33 cellular contexts compared by ENCODE assay signal in genomic region chr17:81640011-81640410, GRCh38. TPM values are rescaled to one million over a fixed set of nuclear protein-coding genes. Genes with fewer than 3 reads are reported as not detected.
"Had no signal": no experiment of that assay in that cellular context is flagged by ENCODE, and none has a peak within 500 bp of the region (broad histone marks: within the 10 kb centered on the region; RNA-seq: fewer than 3 reads in every experiment).

No MANE protein-coding gene starts in this region.

- H3K4me3 Mint-ChIP-seq: activated B cell treated with CpG ODN at 0.5 μM for 24 hours; activated CD8-positive, alpha-beta T cell treated with anti-CD3 and anti-CD28 coated beads for 36 hours; activated naive CD4-positive, alpha-beta T cell treated with anti-CD3 and anti-CD28 coated beads, Interleukin-2, amount 10 ng/mL, durations not matched to agents 7 days and 5 days; activated naive CD8-positive, alpha-beta T cell treated with anti-CD3 and anti-CD28 coated beads, Interleukin-2, amount 10 ng/mL, durations not matched to agents 7 days and 5 days; activated T-cell treated with anti-CD3 and anti-CD28 coated beads, Interleukin-2, amount 50 U/mL, for 4 hours; T-helper 17 cell; T-helper 2 cell treated with Interferon-gamma antibody and Interleukin-4, amounts not matched to agents 5 μg/mL and 100 μg/mL, for 36 hours had no signal

- H3K27me3 Mint-ChIP-seq: activated B cell treated with CpG ODN at 0.5 μM for 24 hours; activated CD8-positive, alpha-beta T cell treated with anti-CD3 and anti-CD28 coated beads for 36 hours; activated naive CD8-positive, alpha-beta T cell treated with anti-CD3 and anti-CD28 coated beads, Interleukin-2, amount 10 ng/mL, durations not matched to agents 7 days and 5 days; T-helper 17 cell had no signal

- H3K9me3 Mint-ChIP-seq: activated B cell treated with CpG ODN at 0.5 μM for 24 hours; activated CD8-positive, alpha-beta T cell treated with anti-CD3 and anti-CD28 coated beads for 36 hours; activated naive CD4-positive, alpha-beta T cell treated with anti-CD3 and anti-CD28 coated beads, Interleukin-2, amount 10 ng/mL, durations not matched to agents 7 days and 5 days; activated naive CD4-positive, alpha-beta T cell treated with anti-CD3 and anti-CD28 coated beads, Interleukin-2, amount 50 U/mL, for 72 hours; activated naive CD8-positive, alpha-beta T cell treated with anti-CD3 and anti-CD28 coated beads, Interleukin-2, amount 10 ng/mL, durations not matched to agents 7 days and 5 days; activated T-cell treated with anti-CD3 and anti-CD28 coated beads, Interleukin-2, amount 50 U/mL, for 4 hours; activated T-helper 2 cell treated with anti-CD3 and anti-CD28 coated beads, Interferon-gamma antibody, Interleukin-2, Interleukin-4, amounts not matched to agents 10 μg/mL and 5 μg/mL and 100 μg/mL, durations not matched to agents 14 hours and 24 hours and 36 hours; T-helper 2 cell treated with Interferon-gamma antibody and Interleukin-4, amounts not matched to agents 5 μg/mL and 100 μg/mL, for 36 hours had no signal

- DNase-seq: activated B cell treated with CpG ODN at 0.5 μM for 24 hours; activated CD4-positive, alpha-beta T cell treated with anti-CD3 and anti-CD28 coated beads for 48 hours; activated CD4-positive, alpha-beta T cell treated with anti-CD3 and anti-CD28 coated beads, Interleukin-2, amount 50 U/mL, for 1 hour; activated CD4-positive, alpha-beta T cell treated with anti-CD3 and anti-CD28 coated beads, Interleukin-2, amount 50 U/mL, for 48 hours; activated CD8-positive, alpha-beta memory T cell treated with anti-CD3 and anti-CD28 coated beads for 24 hours; activated CD8-positive, alpha-beta T cell treated with anti-CD3 and anti-CD28 coated beads for 36 hours; activated effector memory CD4-positive, alpha-beta T cell treated with anti-CD3 and anti-CD28 coated beads, Interleukin-2, amount 50 U/mL, for 16 hours; activated naive CD4-positive, alpha-beta T cell treated with anti-CD3 and anti-CD28 coated beads, Interleukin-2, amount 10 ng/mL, durations not matched to agents 7 days and 5 days; activated naive CD8-positive, alpha-beta T cell treated with anti-CD3 and anti-CD28 coated beads, Interleukin-2, amount 10 ng/mL, durations not matched to agents 7 days and 5 days; activated T-cell treated with anti-CD3 and anti-CD28 coated beads, Interleukin-2, amount 50 U/mL, for 4 hours; central memory CD4-positive, alpha-beta T cell; cerebellar nuclear complex; colonic mucosa; effector CD8-positive, alpha-beta T cell; esophagus squamous epithelium; foreskin melanocyte; T-helper 1 cell; T-helper 17 cell; T1000; WERI-Rb-1 had no signal

- H3K36me3 Mint-ChIP-seq: activated naive CD8-positive, alpha-beta T cell treated with anti-CD3 and anti-CD28 coated beads, Interleukin-2, amount 10 ng/mL, durations not matched to agents 7 days and 5 days had no signal

- H3K36me3 ChIP-seq: ascending aorta, breast epithelium, cardiac muscle cell, colonic mucosa, esophagus squamous epithelium, gastroesophageal sphincter had no signal

- H3K27ac ChIP-seq: ascending aorta, breast epithelium, cardiac muscle cell, colonic mucosa, epithelial cell of prostate, esophagus squamous epithelium, gastroesophageal sphincter, WERI-Rb-1 had no signal

- FAIRE-seq: endometrium, endothelial cell of umbilical vein had no signal

- H3K9me3 ChIP-seq: ascending aorta, breast epithelium, colonic mucosa, esophagus squamous epithelium, gastroesophageal sphincter had no signal

- H3K27ac Mint-ChIP-seq: activated B cell treated with CpG ODN at 0.5 μM for 24 hours; activated CD8-positive, alpha-beta T cell treated with anti-CD3 and anti-CD28 coated beads for 36 hours; activated naive CD4-positive, alpha-beta T cell treated with anti-CD3 and anti-CD28 coated beads, Interleukin-2, amount 10 ng/mL, durations not matched to agents 7 days and 5 days; activated naive CD4-positive, alpha-beta T cell treated with anti-CD3 and anti-CD28 coated beads, Interleukin-2, amount 50 U/mL, for 72 hours; activated naive CD8-positive, alpha-beta T cell treated with anti-CD3 and anti-CD28 coated beads, Interleukin-2, amount 10 ng/mL, durations not matched to agents 7 days and 5 days; activated T-helper 2 cell treated with anti-CD3 and anti-CD28 coated beads, Interferon-gamma antibody, Interleukin-2, Interleukin-4, amounts not matched to agents 10 μg/mL and 5 μg/mL and 100 μg/mL, durations not matched to agents 14 hours and 24 hours and 36 hours; brain; T-helper 17 cell; T-helper 2 cell treated with Interferon-gamma antibody and Interleukin-4, amounts not matched to agents 5 μg/mL and 100 μg/mL, for 36 hours had no signal

- H3K27me3 ChIP-seq: ascending aorta, breast epithelium, cardiac muscle cell, colonic mucosa, esophagus squamous epithelium, gastroesophageal sphincter had no signal

- ATAC-seq: activated CD4-positive, CD25-positive, alpha-beta regulatory T cell treated with anti-CD3 and anti-CD28 coated beads, Interleukin-2, amount 50 U/mL, for 24 hours; activated CD8-positive, alpha-beta T cell treated with anti-CD3 and anti-CD28 coated beads for 36 hours; activated naive CD4-positive, alpha-beta T cell treated with anti-CD3 and anti-CD28 coated beads, Interleukin-2, amount 50 U/mL, for 72 hours; activated T-cell treated with anti-CD3 and anti-CD28 coated beads, Interleukin-2, amount 50 U/mL, for 4 hours; gastroesophageal sphincter; T-helper 17 cell had no signal

- H3K4me3 ChIP-seq: ascending aorta, breast epithelium, cardiac muscle cell, colonic mucosa, esophagus squamous epithelium, gastroesophageal sphincter had no signal

RNA-seq across cellular contexts. Expression of gene TSPAN10, which starts 3.0 kb away (rescaled TPM):
- total RNA-seq: ascending aorta had no signal

RNA-seq across cellular contexts. Expression of gene PDE6G, which starts 16.3 kb away (rescaled TPM):
- total RNA-seq: ascending aorta, colonic mucosa, esophagus squamous epithelium, fibroblast of villous mesenchyme had no signal
